ENCODE assay signal across 18 cellular contexts in the genomic region with DNA sequence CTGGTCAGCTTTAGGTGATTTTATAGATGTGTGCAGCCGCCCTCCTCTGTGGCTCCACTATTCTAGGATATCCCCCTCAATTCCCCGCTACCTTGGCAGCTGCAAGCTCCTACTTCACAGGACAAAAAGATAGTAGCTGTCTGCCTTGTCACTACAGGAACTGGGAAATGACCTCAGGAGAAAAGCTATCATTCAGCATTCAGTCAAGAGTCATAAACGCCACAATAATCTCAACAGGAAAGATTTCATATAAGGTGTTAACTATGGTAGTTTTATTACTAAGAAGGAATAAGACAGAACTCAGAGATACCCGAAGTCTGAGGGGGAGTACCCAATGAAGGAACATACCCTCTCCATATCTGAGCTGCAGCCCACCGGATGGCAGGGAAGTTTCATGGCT.
"Had no signal": no experiment of that assay in that cellular context is flagged by ENCODE, and none has a peak within 500 bp of the region (broad histone marks: within the 10 kb centered on the region; RNA-seq: fewer than 3 reads in every experiment).

No MANE protein-coding gene starts in this region.

- H2AFZ ChIP-seq: PC-9 had no signal

- H3K27me3 ChIP-seq: MG63, SJSA1 had no signal

- H3K9me3 Mint-ChIP-seq: T-cell; T-helper 1 cell treated with Interleukin-12 subunit alpha and Interleukin-12 subunit beta and Interleukin-4 antibody, amounts not matched to agents 30 μg/mL and 1 μg/mL, for 36 hours had no signal

- H3K9me3 ChIP-seq: MG63, SJSA1 had no signal

- DNase-seq: KBM-7; NCI-H1930; NCI-H2107; NCI-H2227 treated with DMSO at 0.1 percent for 48 hours; NCI-H526 treated with DMSO at 0.1 percent for 48 hours; NCI-H748 treated with DMSO at 0.1 percent for 48 hours; NK-92 treated with Interleukin-12 subunit alpha and Interleukin-12 subunit beta, amount 100 ng/mL, for 24 hours; OCI-M1; PC-9; Right ventricle myocardium superior; RPMI8226; SIG-M5; SW 1271; T-cell had no signal

- H3K4me3 Mint-ChIP-seq: T-cell; T-helper 1 cell treated with Interleukin-12 subunit alpha and Interleukin-12 subunit beta and Interleukin-4 antibody, amounts not matched to agents 30 μg/mL and 1 μg/mL, for 36 hours had no signal

- H3K27ac ChIP-seq: HL-60, PC-9, SJSA1 had no signal

- H3K4me3 ChIP-seq: MG63, PC-9, SJSA1 had no signal

- H3K36me3 Mint-ChIP-seq: T-cell had no signal

- H3K4me2 ChIP-seq: PC-9 had no signal

- H3K27me3 Mint-ChIP-seq: T-cell had no signal

- H3K27ac Mint-ChIP-seq: T-cell; T-helper 1 cell treated with Interleukin-12 subunit alpha and Interleukin-12 subunit beta and Interleukin-4 antibody, amounts not matched to agents 30 μg/mL and 1 μg/mL, for 36 hours had no signal

- H3K4me1 ChIP-seq: SJSA1 had no signal

- H3K36me3 ChIP-seq: MG63, SJSA1 had no signal
